8 cellular contexts compared by ENCODE assay signal in genomic region chr2:200699310-200699709, GRCh38.
"Had no signal": no experiment of that assay in that cellular context is flagged by ENCODE, and none has a peak within 500 bp of the region (broad histone marks: within the 10 kb centered on the region; RNA-seq: fewer than 3 reads in every experiment).

No MANE protein-coding gene starts in this region.

- H3K27ac ChIP-seq: HL-60 had no signal

- ATAC-seq: GM23338, K562 had no signal

- H3K27ac Mint-ChIP-seq: GM23338, H9 had no signal

- H3K4me3 ChIP-seq: GM23338, K562 had no signal

- DNase-seq: H9, HCEC 1CT, IMR-90 had no signal

- FAIRE-seq: H1, H54, K562 had no signal

- H3K9me3 Mint-ChIP-seq: GM23338, H9 had no signal

- H3K4me3 Mint-ChIP-seq: GM23338, H9 had no signal

- H3K4me2 ChIP-seq: GM23338 had no signal

- H2AFZ ChIP-seq: GM23338 had no signal
